In genomic region chr11:62882811-62883496, GRCh38 we compare ENCODE assay signal across 7 cellular contexts. TPM values are rescaled to one million over a fixed set of nuclear protein-coding genes. Genes with fewer than 3 reads are reported as not detected.
DNase-seq lines count a peak whose midpoint lies in the region; ATAC-seq and TF ChIP-seq lines count a peak whose summit lies in the region.

No MANE protein-coding gene starts in this region.

- peak overlapping the region; percentile 100 for H3K4me3 Mint-ChIP-seq in activated T-helper 2 cell treated with anti-CD3 and anti-CD28 coated beads, Interferon-gamma antibody, Interleukin-2, Interleukin-4, amounts not matched to agents 10 μg/mL and 5 μg/mL and 100 μg/mL, durations not matched to agents 14 hours and 24 hours and 36 hours (ENCODE audit: low read depth)
- peak overlapping the region; percentile 94 for H3K4me3 Mint-ChIP-seq in stimulated activated naive CD8-positive, alpha-beta T cell treated with anti-CD3 and anti-CD28 coated beads, Interleukin-15, amount 100 ng/mL, for 72 hours

- H3K36me3 Mint-ChIP-seq in activated T-helper 2 cell treated with anti-CD3 and anti-CD28 coated beads, Interferon-gamma antibody, Interleukin-2, Interleukin-4, amounts not matched to agents 10 μg/mL and 5 μg/mL and 100 μg/mL, durations not matched to agents 14 hours and 24 hours and 36 hours (ENCODE audit: low read depth) = peaks cover 79% of the 10 kb centered on the region

- no peaks in the 10 kb centered on the region for H3K27me3 ChIP-seq in HUES48 (ENCODE audit: control insufficient read depth, insufficient read depth, low read length)
- no peaks in the 10 kb centered on the region for H3K27me3 ChIP-seq in body of pancreas

- TF ChIP-seq POLR2A in body of pancreas (IDR thresholded peaks at IDR 0.05) = no peak

- TF ChIP-seq CTCF in body of pancreas (IDR thresholded peaks at IDR 0.05) = no peak

- no peak for DNase-seq in activated T-helper 2 cell treated with anti-CD3 and anti-CD28 coated beads, Interferon-gamma antibody, Interleukin-2, Interleukin-4, amounts not matched to agents 10 μg/mL and 5 μg/mL and 100 μg/mL, durations not matched to agents 14 hours and 24 hours and 36 hours (ENCODE audit: low spot score)
- peak in 1 of 2 donors; percentile 31 for DNase-seq in stimulated activated naive CD8-positive, alpha-beta T cell treated with anti-CD3 and anti-CD28 coated beads, Interleukin-15, amount 100 ng/mL, for 72 hours
- no peak for DNase-seq in body of pancreas

- H3K9me3 Mint-ChIP-seq in activated T-helper 2 cell treated with anti-CD3 and anti-CD28 coated beads, Interferon-gamma antibody, Interleukin-2, Interleukin-4, amounts not matched to agents 10 μg/mL and 5 μg/mL and 100 μg/mL, durations not matched to agents 14 hours and 24 hours and 36 hours = no peaks in the 10 kb centered on the region
- H3K9me3 Mint-ChIP-seq in stimulated activated naive CD8-positive, alpha-beta T cell treated with anti-CD3 and anti-CD28 coated beads, Interleukin-15, amount 100 ng/mL, for 72 hours = no peaks in the 10 kb centered on the region

- H3K4me3 ChIP-seq in HUES48 (ENCODE audit: low read depth, low read length) (peak overlapping the region; percentile 75), iPS-18c (ENCODE audit: insufficient read depth, low read depth, low read length) (peak overlapping the region; percentile 90), body of pancreas (no peak overlapping the region)

- no peaks in the 10 kb centered on the region for H3K9me3 ChIP-seq in HUES48 (ENCODE audit: control insufficient read depth, insufficient read depth, low read length)
- peaks cover 2% of the 10 kb centered on the region for H3K9me3 ChIP-seq in iPS-18c (ENCODE audit: control insufficient read depth, insufficient read depth, low read length)
- no peaks in the 10 kb centered on the region for H3K9me3 ChIP-seq in body of pancreas

- peak overlapping the region; percentile 98 for H3K9ac ChIP-seq in HUES48 (ENCODE audit: low read depth, low read length)

- H3K27ac ChIP-seq in HUES48 (ENCODE audit: low read depth, low read length) = peak overlapping the region; percentile 99
- H3K27ac ChIP-seq in body of pancreas = peak overlapping the region in 2 of 4 donors; percentile 6 to 98

- H3K4me1 Mint-ChIP-seq in activated T-helper 2 cell treated with anti-CD3 and anti-CD28 coated beads, Interferon-gamma antibody, Interleukin-2, Interleukin-4, amounts not matched to agents 10 μg/mL and 5 μg/mL and 100 μg/mL, durations not matched to agents 14 hours and 24 hours and 36 hours (ENCODE audit: low read depth) = peaks cover 49% of the 10 kb centered on the region
- peaks cover 74% of the 10 kb centered on the region for H3K4me1 Mint-ChIP-seq in stimulated activated naive CD8-positive, alpha-beta T cell treated with anti-CD3 and anti-CD28 coated beads, Interleukin-15, amount 100 ng/mL, for 72 hours

- no peaks in the 10 kb centered on the region for H3K27me3 Mint-ChIP-seq in activated T-helper 2 cell treated with anti-CD3 and anti-CD28 coated beads, Interferon-gamma antibody, Interleukin-2, Interleukin-4, amounts not matched to agents 10 μg/mL and 5 μg/mL and 100 μg/mL, durations not matched to agents 14 hours and 24 hours and 36 hours (ENCODE audit: low read depth)
- no peaks in the 10 kb centered on the region for H3K27me3 Mint-ChIP-seq in stimulated activated naive CD8-positive, alpha-beta T cell treated with anti-CD3 and anti-CD28 coated beads, Interleukin-15, amount 100 ng/mL, for 72 hours

- H3K27ac Mint-ChIP-seq in activated T-helper 2 cell treated with anti-CD3 and anti-CD28 coated beads, Interferon-gamma antibody, Interleukin-2, Interleukin-4, amounts not matched to agents 10 μg/mL and 5 μg/mL and 100 μg/mL, durations not matched to agents 14 hours and 24 hours and 36 hours = peak overlapping the region; percentile 100
- peak overlapping the region; percentile 100 for H3K27ac Mint-ChIP-seq in stimulated activated naive CD8-positive, alpha-beta T cell treated with anti-CD3 and anti-CD28 coated beads, Interleukin-15, amount 100 ng/mL, for 72 hours

- no peak for ATAC-seq in stimulated activated naive CD8-positive, alpha-beta T cell treated with anti-CD3 and anti-CD28 coated beads, Interleukin-15, amount 100 ng/mL, for 72 hours
- no peak for ATAC-seq in body of pancreas
- no peak for ATAC-seq in HG02623 (IDR thresholded peaks at IDR 0.05; ENCODE audit: unreplicated experiment)
- ATAC-seq in GM21367 (IDR thresholded peaks at IDR 0.05; ENCODE audit: unreplicated experiment) = no peak

- intact Hi-C loops in activated T-helper 2 cell treated with anti-CD3 and anti-CD28 coated beads, Interferon-gamma antibody, Interleukin-2, Interleukin-4, amounts not matched to agents 10 μg/mL and 5 μg/mL and 100 μg/mL, durations not matched to agents 14 hours and 24 hours and 36 hours (cut with micrococcal nuclease) = no loop called here
- intact Hi-C loops in body of pancreas (cut with DNase I) = no loop called here

- whole genome bisulfite sequencing in body of pancreas, 2 donors = 34 to 47% methylated on average over 5 of the region's 5 CpGs

- H3K36me3 ChIP-seq in HUES48 (ENCODE audit: control insufficient read depth, insufficient read depth, low read length) = peaks cover 79% of the 10 kb centered on the region
- H3K36me3 ChIP-seq in body of pancreas (replicated peaks in 1 of 2; ENCODE audit: insufficient read depth in 1 of 2, low read depth in 2 of 2) = peaks cover 25 to 26% of the 10 kb centered on the region in 2 donors

- H3K4me1 ChIP-seq in HUES48 (ENCODE audit: control insufficient read depth, insufficient read depth, low read length) = peaks cover 22% of the 10 kb centered on the region
- H3K4me1 ChIP-seq in body of pancreas = peaks cover 53% of the 10 kb centered on the region

RNA-seq across cellular contexts. Expression of gene SLC3A2, which starts 2.3 kb away (rescaled TPM):
- total RNA-seq in activated T-helper 2 cell treated with anti-CD3 and anti-CD28 coated beads, Interferon-gamma antibody, Interleukin-2, Interleukin-4, amounts not matched to agents 10 μg/mL and 5 μg/mL and 100 μg/mL, durations not matched to agents 14 hours and 24 hours and 36 hours = 245 and 286 TPM in 2 replicates
- 100 to 1,000 TPM in 1 of 2 donors, 10 to 100 TPM in 1; 75.5 to 108 TPM for total RNA-seq in body of pancreas

RNA-seq across cellular contexts. Expression of gene CHRM1, which starts 38.2 kb away (rescaled TPM):
- not detected in 2 replicates for total RNA-seq in activated T-helper 2 cell treated with anti-CD3 and anti-CD28 coated beads, Interferon-gamma antibody, Interleukin-2, Interleukin-4, amounts not matched to agents 10 μg/mL and 5 μg/mL and 100 μg/mL, durations not matched to agents 14 hours and 24 hours and 36 hours
- total RNA-seq in body of pancreas = not detected

RNA-seq across cellular contexts. Expression of gene WDR74, which starts 43.6 kb away (rescaled TPM):
- total RNA-seq in activated T-helper 2 cell treated with anti-CD3 and anti-CD28 coated beads, Interferon-gamma antibody, Interleukin-2, Interleukin-4, amounts not matched to agents 10 μg/mL and 5 μg/mL and 100 μg/mL, durations not matched to agents 14 hours and 24 hours and 36 hours = 109 and 112 TPM in 2 replicates
- 10 to 100 TPM; 15.8 to 40.0 TPM for total RNA-seq in body of pancreas

RNA-seq across cellular contexts. Expression of gene TEX54, which starts 50.3 kb away (rescaled TPM):
- 1.2 TPM in 1 of 2 replicates, not detected in the other for total RNA-seq in activated T-helper 2 cell treated with anti-CD3 and anti-CD28 coated beads, Interferon-gamma antibody, Interleukin-2, Interleukin-4, amounts not matched to agents 10 μg/mL and 5 μg/mL and 100 μg/mL, durations not matched to agents 14 hours and 24 hours and 36 hours
- total RNA-seq in body of pancreas = not detected

RNA-seq across cellular contexts. Expression of gene STX5, which starts 51.1 kb away (rescaled TPM):
- 37.4 and 41.9 TPM in 2 replicates for total RNA-seq in activated T-helper 2 cell treated with anti-CD3 and anti-CD28 coated beads, Interferon-gamma antibody, Interleukin-2, Interleukin-4, amounts not matched to agents 10 μg/mL and 5 μg/mL and 100 μg/mL, durations not matched to agents 14 hours and 24 hours and 36 hours
- 10 to 100 TPM; 20.1 to 23.6 TPM for total RNA-seq in body of pancreas

Comparison
In these comparisons a context has a peak if more than half of its experiments do, and no peak if none do; other contexts are left out.
1. H3K4me3 ChIP-seq: peak in HUES48 (single experiment) and iPS-18c (single experiment); none in body of pancreas (0 of 2).